Comparison of ENCODE assay signal across 20 cellular contexts in the genomic region with DNA sequence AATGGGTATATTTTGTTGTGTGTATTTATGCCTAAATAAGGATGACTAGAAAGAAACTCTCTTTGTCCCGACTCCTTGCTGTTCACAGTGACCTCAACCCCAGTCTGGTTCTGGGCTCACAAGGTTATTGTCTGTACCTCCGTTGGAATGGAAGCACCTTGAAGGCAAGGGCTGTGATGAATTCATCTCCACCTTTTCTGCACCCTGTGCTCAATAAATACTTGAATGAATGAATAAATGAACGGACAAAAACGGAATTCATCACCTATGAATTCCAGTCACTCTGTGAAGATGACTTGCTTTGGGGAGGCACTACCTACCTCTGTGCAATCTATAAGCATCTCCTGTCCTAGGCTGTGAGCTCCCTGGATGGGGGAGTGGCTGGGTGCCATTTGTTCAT. TPM values are rescaled to one million over a fixed set of nuclear protein-coding genes. Genes with fewer than 3 reads are reported as not detected.
DNase-seq lines count a peak whose midpoint lies in the region; ATAC-seq, FAIRE-seq and TF ChIP-seq lines count a peak whose summit lies in the region.
"Had no signal": no experiment of that assay in that cellular context is flagged by ENCODE, and none has a peak within 500 bp of the region (broad histone marks: within the 10 kb centered on the region; RNA-seq: fewer than 3 reads in every experiment).

No MANE protein-coding gene starts in this region.

- CTCF ChIA-PET in H1 (lab: Charles Lee; ENCODE audit: partially characterized antibody): no interaction called here

- no peak overlapping the region for H3K27ac Mint-ChIP-seq in stimulated activated naive CD8-positive, alpha-beta T cell treated with anti-CD3 and anti-CD28 coated beads, Interleukin-15, amount 100 ng/mL, for 72 hours
- H3K27ac Mint-ChIP-seq: activated T-helper 1 cell treated with anti-CD3 and anti-CD28 coated beads, Interleukin-12 subunit alpha, Interleukin-12 subunit beta, Interleukin-2, Interleukin-4 antibody, amounts not matched to agents 30 ng/mL and 10 ng/mL and 1 ng/mL, durations not matched to agents 14 hours and 24 hours and 36 hours; natural killer cell treated with Interleukin-12 subunit alpha and Interleukin-12 subunit beta and Interleukin-15 and Interleukin-18, amount 100 ng/mL, for 72 hours had no signal

- no peak overlapping the region for H4K91ac ChIP-seq in H1 (replicated peaks; ENCODE audit: insufficient read length, low read length)

- no peak overlapping the region for H3K4me3 Mint-ChIP-seq in stimulated activated naive CD8-positive, alpha-beta T cell treated with anti-CD3 and anti-CD28 coated beads, Interleukin-15, amount 100 ng/mL, for 72 hours
- H3K4me3 Mint-ChIP-seq: activated T-helper 1 cell treated with anti-CD3 and anti-CD28 coated beads, Interleukin-12 subunit alpha, Interleukin-12 subunit beta, Interleukin-2, Interleukin-4 antibody, amounts not matched to agents 30 ng/mL and 10 ng/mL and 1 ng/mL, durations not matched to agents 14 hours and 24 hours and 36 hours; natural killer cell treated with Interleukin-12 subunit alpha and Interleukin-12 subunit beta and Interleukin-15 and Interleukin-18, amount 100 ng/mL, for 72 hours had no signal

- H2BK12ac ChIP-seq in H1 (ENCODE audit: low read depth, low read length): no peak overlapping the region

- H3K27me3 ChIP-seq in adipocyte (replicated peaks; ENCODE audit: control insufficient read depth, insufficient read depth, low read length) (no peaks in the 10 kb centered on the region), H1 (replicated peaks in 1 of 4; ENCODE audit: control insufficient read depth in 3 of 4, extremely low read depth in 1 of 4, insufficient read depth in 3 of 4, low read length in 3 of 4) (no peaks in the 10 kb centered on the region), osteoblast (ENCODE audit: insufficient read depth, low read length) (no peaks in the 10 kb centered on the region), thyroid gland (no peaks in the 10 kb centered on the region)
- H3K27me3 ChIP-seq: dorsolateral prefrontal cortex, testis had no signal

- intact Hi-C loops in thyroid gland (cut with DNase I): no loop called here

- no peaks in the 10 kb centered on the region for H3K27me3 Mint-ChIP-seq in stimulated activated naive CD8-positive, alpha-beta T cell treated with anti-CD3 and anti-CD28 coated beads, Interleukin-15, amount 100 ng/mL, for 72 hours

- no peak overlapping the region for H2BK120ac ChIP-seq in H1 (replicated peaks; ENCODE audit: low read depth, low read length)

- no peaks in the 10 kb centered on the region; the same call in 1 of the 2 replicates for H3K23me2 ChIP-seq in H1 (ENCODE audit: low read depth, low read length)

- no peak overlapping the region for H3K18ac ChIP-seq in H1 (ENCODE audit: extremely low read depth, low read length)

- no peak overlapping the region for H2BK20ac ChIP-seq in H1 (ENCODE audit: low read length)

- peaks cover 89% of the 10 kb centered on the region for H3K4me1 ChIP-seq in adipocyte (ENCODE audit: control insufficient read depth, insufficient read depth, low read length)
- peaks cover 0 to 14% (median 7%) of the 10 kb centered on the region in 4 experiments; a peak in 3 of 7 replicates for H3K4me1 ChIP-seq in H1 (replicated peaks in 1 of 4; ENCODE audit: control insufficient read depth in 3 of 4, insufficient read depth in 4 of 4, low read length in 3 of 4)
- H3K4me1 ChIP-seq in osteoblast (ENCODE audit: insufficient read depth, low read length): peaks cover 57% of the 10 kb centered on the region
- peaks cover 27 to 79% of the 10 kb centered on the region in 2 donors for H3K4me1 ChIP-seq in thyroid gland

- H3K14ac ChIP-seq in H1 (ENCODE audit: insufficient read length): no peak overlapping the region

- TF ChIP-seq POLR2A in H1 (IDR thresholded peaks at IDR 0.05; ENCODE audit: control extremely low read depth in 1 of 2, low read depth in 2 of 2, low read length in 2 of 2) (no peak), thyroid gland (IDR thresholded peaks at IDR 0.05) (no peak)

- ATAC-seq in HG02938 (IDR thresholded peaks at IDR 0.05; ENCODE audit: unreplicated experiment): no peak
- ATAC-seq in stimulated activated naive CD8-positive, alpha-beta T cell treated with anti-CD3 and anti-CD28 coated beads, Interleukin-15, amount 100 ng/mL, for 72 hours: no peak
- ATAC-seq: activated naive CD4-positive, alpha-beta T cell treated with anti-CD3 and anti-CD28 coated beads, Interleukin-2, amount 50 U/mL, for 72 hours; esophagus mucosa; natural killer cell treated with Interleukin-12 subunit alpha and Interleukin-12 subunit beta and Interleukin-15 and Interleukin-18, amount 100 ng/mL, for 72 hours had no signal

- TF ChIP-seq CTCF in H1 (IDR thresholded peaks at IDR 0.05; ENCODE audit: control extremely low read depth in 1 of 3, insufficient read depth in 1 of 3, low read depth in 1 of 3, low read length in 3 of 3): no peak
- TF ChIP-seq CTCF in osteoblast (IDR thresholded peaks at IDR 0.05; ENCODE audit: extremely low read depth, low read depth, low read length): no peak
- TF ChIP-seq CTCF in thyroid gland (IDR thresholded peaks at IDR 0.05): no peak

- 0 out of 2 replicates have a peak overlapping the region, but pooled peaks have one; percentile 30 for H2BK5ac ChIP-seq in H1 (ENCODE audit: low read depth, low read length)

- H3K36me3 ChIP-seq in adipocyte (ENCODE audit: control insufficient read depth, insufficient read depth, low read length, severe bottlenecking): peaks cover 58% of the 10 kb centered on the region
- peaks cover 0 to 11% (median 9%) of the 10 kb centered on the region in 4 experiments; a peak in 6 of 8 replicates for H3K36me3 ChIP-seq in H1 (ENCODE audit: control insufficient read depth in 2 of 4, insufficient read depth in 4 of 4, low read length in 3 of 4)
- peaks cover 68% of the 10 kb centered on the region for H3K36me3 ChIP-seq in osteoblast (ENCODE audit: insufficient read depth, low read length)
- H3K36me3 ChIP-seq in thyroid gland: peaks cover 4 to 20% of the 10 kb centered on the region in 2 donors

- H3K23ac ChIP-seq in H1 (ENCODE audit: insufficient read length): no peak overlapping the region

- no peaks in the 10 kb centered on the region for H3K9me3 ChIP-seq in adipocyte (ENCODE audit: control insufficient read depth, low read length)
- H3K9me3 ChIP-seq in H1 (ENCODE audit: insufficient read depth in 2 of 2, low read depth in 1 of 2, low read length in 1 of 2): no peaks in the 10 kb centered on the region
- no peaks in the 10 kb centered on the region for H3K9me3 ChIP-seq in osteoblast (ENCODE audit: low read depth, low read length)
- no peaks in the 10 kb centered on the region for H3K9me3 ChIP-seq in thyroid gland
- H3K9me3 ChIP-seq: testis had no signal

- H3K9me3 Mint-ChIP-seq in stimulated activated naive CD8-positive, alpha-beta T cell treated with anti-CD3 and anti-CD28 coated beads, Interleukin-15, amount 100 ng/mL, for 72 hours: no peaks in the 10 kb centered on the region
- H3K9me3 Mint-ChIP-seq: activated naive CD4-positive, alpha-beta T cell treated with anti-CD3 and anti-CD28 coated beads, Interleukin-2, amount 50 U/mL, for 72 hours; activated T-helper 1 cell treated with anti-CD3 and anti-CD28 coated beads, Interleukin-12 subunit alpha, Interleukin-12 subunit beta, Interleukin-2, Interleukin-4 antibody, amounts not matched to agents 30 ng/mL and 10 ng/mL and 1 ng/mL, durations not matched to agents 14 hours and 24 hours and 36 hours; natural killer cell treated with Interleukin-12 subunit alpha and Interleukin-12 subunit beta and Interleukin-15 and Interleukin-18, amount 100 ng/mL, for 72 hours had no signal

- WGBS in H1 (ENCODE audit: extremely low coverage in 1 of 2, insufficient coverage in 1 of 2, insufficient read length in 1 of 2, insufficient replicate concordance in 2 of 2, low coverage in 1 of 2, low lambda C conversion rate in 2 of 2, missing lambda C conversion rate in 1 of 2), 2 experiments: 92% methylated on average over 4 of the region's 4 CpGs; no CpG with 5 or more reads in 1 of the 2 experiments
- 91 to 99% methylated on average over 4 of the region's 4 CpGs for WGBS in thyroid gland, 2 donors

- no peak for FAIRE-seq in H1 (lab: Jason Lieb, UNC)
- FAIRE-seq: bronchial epithelial cell, D721Med had no signal

- no peak overlapping the region for H3K56ac ChIP-seq in H1 (replicated peaks; ENCODE audit: insufficient read length, low read depth, low read length)

- no peaks in the 10 kb centered on the region for H3K79me1 ChIP-seq in H1 (ENCODE audit: low read depth, low read length)

- peaks cover 10% of the 10 kb centered on the region for H3K4me1 Mint-ChIP-seq in stimulated activated naive CD8-positive, alpha-beta T cell treated with anti-CD3 and anti-CD28 coated beads, Interleukin-15, amount 100 ng/mL, for 72 hours

- H2AK5ac ChIP-seq in H1 (ENCODE audit: low read depth, low read length): no peak overlapping the region

- no peak for DNase-seq in adipocyte (ENCODE audit: low read depth)
- DNase-seq in H1 (ENCODE audit: low read depth in 1 of 2, low spot score in 2 of 2): no peak
- no peak for DNase-seq in osteoblast (ENCODE audit: insufficient read length, low spot score, missing footprints)
- DNase-seq in thyroid gland: no peak
- DNase-seq in stimulated activated naive CD8-positive, alpha-beta T cell treated with anti-CD3 and anti-CD28 coated beads, Interleukin-15, amount 100 ng/mL, for 72 hours: no peak
- DNase-seq in C1 segment of cervical spinal cord (lab: John Stamatoyannopoulos, UW): no peak
- no peak for DNase-seq in glomerular visceral epithelial cell (ENCODE audit: extremely low spot score)
- DNase-seq: dorsolateral prefrontal cortex, GOT3, NCI-H2107, NCI-H510A treated with DMSO at 0.1 percent for 48 hours, T1000, testis had no signal

- no peaks in the 10 kb centered on the region; a peak in 1 of 4 replicates for H3K79me2 ChIP-seq in H1 (ENCODE audit: control insufficient read depth in 1 of 2, insufficient read depth in 2 of 2, low read length in 2 of 2)
- H3K79me2 ChIP-seq in osteoblast (ENCODE audit: insufficient read depth, low read length): peaks cover 92% of the 10 kb centered on the region

- H3K4me2 ChIP-seq in H1 (ENCODE audit: insufficient read depth in 1 of 2, low read depth in 2 of 2, low read length in 2 of 2) (no peak overlapping the region), osteoblast (ENCODE audit: insufficient read depth, low read length) (no peak overlapping the region)

- no peak overlapping the region for H4K5ac ChIP-seq in H1 (ENCODE audit: insufficient read length, low read depth, low read length)

- H3K9ac ChIP-seq in adipocyte (ENCODE audit: low read length): peak overlapping the region; percentile 85
- no peak overlapping the region for H3K9ac ChIP-seq in H1 (replicated peaks in 1 of 4; ENCODE audit: extremely low read depth in 1 of 4, low read depth in 3 of 4, low read length in 3 of 4)

- H2BK15ac ChIP-seq in H1 (ENCODE audit: low read length): no peak overlapping the region

- H3K4me3 ChIP-seq in adipocyte (ENCODE audit: low read length) (peak overlapping the region; percentile 13), H1 (ENCODE audit: extremely low read depth in 1 of 4, insufficient read depth in 2 of 4, low read depth in 3 of 4, low read length in 4 of 4) (no peak overlapping the region), osteoblast (ENCODE audit: insufficient read depth, low read length) (no peak overlapping the region), thyroid gland (replicated peaks in 1 of 3) (no peak overlapping the region)
- H3K4me3 ChIP-seq: dorsolateral prefrontal cortex, testis had no signal

- H3K27ac ChIP-seq in H1 (ENCODE audit: low read depth, low read length) (no peak overlapping the region), osteoblast (ENCODE audit: low read depth, low read length) (peak overlapping the region; percentile 89), thyroid gland (peak overlapping the region in 2 of 3 donors; percentile 34 to 37)

- H2AFZ ChIP-seq in H1 (ENCODE audit: low read length): no peak overlapping the region
- no peak overlapping the region for H2AFZ ChIP-seq in osteoblast (ENCODE audit: low read length)

- POLR2A ChIA-PET in H1 (lab: Charles Lee; ENCODE audit: partially characterized antibody): interaction anchor here (0.6 to 2.0 kb wide), 2 partner anchors 9 to 63 kb away, joined by 3 to 5 read pairs; no protein-coding TSS in a partner anchor

- no peak for TF ChIP-seq RAD21 in H1 (IDR thresholded peaks at IDR 0.05 in 1 of 2, conservative IDR thresholded peaks at IDR 0.05 in 1 of 2; ENCODE audit: low read depth in 2 of 2, low read length in 2 of 2)

- H4K8ac ChIP-seq in H1 (ENCODE audit: extremely low read depth, insufficient read depth, low read length): no peak overlapping the region

- TF ChIP-seq EP300 in H1 (IDR thresholded peaks at IDR 0.05; ENCODE audit: borderline replicate concordance in 1 of 2, low read depth in 2 of 2, low read length in 2 of 2): no peak

- H3K4ac ChIP-seq in H1 (replicated peaks; ENCODE audit: insufficient read length, low read depth, low read length): no peak overlapping the region

- H4K20me1 ChIP-seq in H1 (replicated peaks in 1 of 2; ENCODE audit: control insufficient read depth in 1 of 2, insufficient read depth in 2 of 2, low read length in 2 of 2) (peaks cover 1 to 10% of the 10 kb centered on the region in 2 experiments), osteoblast (ENCODE audit: insufficient read depth, low read length) (peaks cover 78% of the 10 kb centered on the region)

RNA-seq across cellular contexts. Expression of gene HSPG2, which starts 39.3 kb away (rescaled TPM):
- total RNA-seq in H1 (2021; fragmentation: NEBNext Ultra II Directional; extraction: Animal tissue kit (Norgen Biotek cat#: 25700)): 108 and 111 TPM in 2 replicates
- polyA plus RNA-seq in H1 (2011; rRNA removed): 17.8 and 27.7 TPM in 2 replicates
- 17.0 TPM for polyA plus RNA-seq in H1 (2011; cell fraction: cytosol; rRNA removed)
- 113 TPM for polyA plus RNA-seq in H1 (2011; cell fraction: nucleus; rRNA removed)
- 41.0 to 91.2 TPM (median 79.8 TPM) in 4 replicates for polyA plus RNA-seq in H1 (2012, experiment 1 of 2)
- polyA plus RNA-seq in H1 (2012, experiment 2 of 2): 63.7 TPM
- 65.5 TPM for polyA plus RNA-seq in H1 (2013, experiment 1 of 2)
- polyA plus RNA-seq in H1 (2013, experiment 2 of 2): 40.5 TPM
- polyA minus RNA-seq in H1 (2011; rRNA and poly(A)+ RNA removed): 27.8 and 28.3 TPM in 2 replicates
- 68.4 TPM for polyA minus RNA-seq in H1 (2011; cell fraction: cytosol; rRNA and poly(A)+ RNA removed)
- polyA minus RNA-seq in H1 (2011; cell fraction: nucleus; rRNA and poly(A)+ RNA removed): 87.7 TPM
- total RNA-seq in osteoblast: 220 and 265 TPM in 2 replicates
- 100 to 1,000 TPM in 2 of 4 donors, 10 to 100 TPM in 2; 75.7 to 239 (median 96.8) TPM for total RNA-seq in thyroid gland
